8 cellular contexts compared by ENCODE assay signal in the genomic region with DNA sequence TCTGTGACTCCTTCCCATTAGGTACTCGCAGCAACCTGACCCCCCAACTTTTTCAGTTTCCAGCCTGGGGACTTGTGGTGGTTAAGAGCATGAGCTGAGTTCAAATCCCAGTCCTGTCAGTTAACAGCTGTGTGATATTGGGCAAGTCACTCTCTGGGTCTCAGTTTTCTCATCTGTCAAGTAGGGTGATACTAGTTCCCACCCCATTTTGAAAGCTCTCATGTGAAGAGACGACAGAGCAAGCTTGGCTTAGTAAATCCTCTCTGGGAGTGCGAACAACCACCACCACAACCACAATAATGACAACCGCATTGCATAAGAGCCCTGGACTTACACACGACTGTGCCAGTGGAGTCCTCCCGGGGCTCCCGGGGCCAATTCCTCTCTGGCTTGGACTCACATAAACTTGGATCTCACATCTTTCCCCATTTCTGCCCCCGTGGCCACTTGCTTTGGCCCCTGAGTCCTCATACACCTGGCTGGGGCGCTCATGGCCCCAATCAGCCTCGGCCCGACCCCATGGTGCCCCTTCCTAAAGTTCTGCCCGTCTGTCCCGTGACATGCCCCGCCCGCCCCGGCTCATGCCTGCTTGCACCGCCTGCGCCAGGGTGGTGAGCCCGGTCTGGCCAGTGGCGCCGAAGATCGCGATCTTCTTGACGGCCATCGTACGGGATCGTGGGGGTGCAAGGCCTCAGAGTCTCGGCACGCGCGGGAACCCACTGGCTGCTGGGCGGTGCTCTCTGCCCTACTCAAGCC. TPM values are rescaled to one million over a fixed set of nuclear protein-coding genes. Genes with fewer than 3 reads are reported as not detected.
DNase-seq lines count a peak whose midpoint lies in the region; ATAC-seq and TF ChIP-seq lines count a peak whose summit lies in the region.

Gene BLVRB (minus strand): TSS at position 721 of the 756 bp plus-strand sequence. CDS start 57 bp downstream, at position 664.

- peaks cover 25% of the 10 kb centered on the region for H3K4me1 ChIP-seq in CD8-positive, alpha-beta T cell (ENCODE audit: insufficient read depth, low read length)

- no peak for TF ChIP-seq CTCF in CD8-positive, alpha-beta T cell (IDR thresholded peaks at IDR 0.05)

- ATAC-seq in CD8-positive, alpha-beta T cell, result no peak
- ATAC-seq in GM21825 (IDR thresholded peaks at IDR 0.05; ENCODE audit: unreplicated experiment), result peak; percentile 12
- no peak for ATAC-seq in HG03139 (IDR thresholded peaks at IDR 0.05; ENCODE audit: unreplicated experiment)

- H3K9me3 ChIP-seq in CD8-positive, alpha-beta T cell (ENCODE audit: low read length), result no peaks in the 10 kb centered on the region

- peaks cover 13% of the 10 kb centered on the region for H3K27me3 Mint-ChIP-seq in CD8-positive, alpha-beta T cell (ENCODE audit: low read depth)

- peak within 1 kb of the TSS; percentile 81 for H3K4me3 Mint-ChIP-seq in CD8-positive, alpha-beta T cell

- no peaks in the 10 kb centered on the region for H3K27me3 ChIP-seq in CD8-positive, alpha-beta T cell (ENCODE audit: insufficient read depth, low read length)

- peaks cover 26% of the 10 kb centered on the region for H3K4me1 Mint-ChIP-seq in CD8-positive, alpha-beta T cell (ENCODE audit: low read depth)

- no peaks in the 10 kb centered on the region for H3K36me3 ChIP-seq in CD8-positive, alpha-beta T cell (ENCODE audit: insufficient read depth, low read length)

- H3K27ac Mint-ChIP-seq in CD8-positive, alpha-beta T cell, result peak within 1 kb of the TSS; percentile 89

- peak within 1 kb of the TSS; percentile 60 for H3K4me3 ChIP-seq in CD8-positive, alpha-beta T cell (ENCODE audit: low read depth, low read length)

- H3K36me3 Mint-ChIP-seq in CD8-positive, alpha-beta T cell, result peaks cover 4% of the 10 kb centered on the region

- POLR2A ChIA-PET in CD8-positive, alpha-beta T cell (lab: Charles Lee), result interaction anchor here (0.8 to 2.4 kb wide), 12 partner anchors 22 to 145 kb away, joined by 3 to 10 read pairs (median 4); partner anchors contain the start of genes C19orf47, PLD3 and SERTAD1

- intact Hi-C loops in CD8-positive, alpha-beta T cell (cut with DNase I, micrococcal nuclease), result loop anchor here (1.0 to 10.0 kb wide), 9 partner anchors 21 to 798 kb away; partner anchors contain the start of genes SERTAD3 (in 2 of the 2), AKT2 (in 1 of the 2), C19orf47 (in 1 of the 2) and COQ8B (in 1 of the 2)

- CTCF ChIA-PET in CD8-positive, alpha-beta T cell (lab: Charles Lee), result interaction anchor here (0.6 to 3.6 kb wide), 19 partner anchors 9 to 170 kb away, joined by 3 to 25 read pairs (median 5); partner anchors contain the start of genes PRX and SERTAD1

- H3K27ac ChIP-seq in CD8-positive, alpha-beta T cell (ENCODE audit: low read depth, low read length), result peak within 1 kb of the TSS; percentile 41
- peak within 1 kb of the TSS; percentile 91 for H3K27ac ChIP-seq in caudate nucleus (ENCODE audit: low read depth, low read length)

- H3K9me3 Mint-ChIP-seq in CD8-positive, alpha-beta T cell, result no peaks in the 10 kb centered on the region

- peak in 2 of 7 experiments; percentile 7 to 46 for DNase-seq in CD8-positive, alpha-beta T cell
- DNase-seq in RPMI7951 (ENCODE audit: low read depth), result peak; percentile 83
- peak in 1 of 61 donors; percentile 21 for DNase-seq in caudate nucleus (lab: John Stamatoyannopoulos, UW)
- peak; percentile 32 for DNase-seq in left kidney (ENCODE audit: low read depth, low spot score)
- peak; percentile 70 for DNase-seq in stromal cell of bone marrow (ENCODE audit: low read depth)
- DNase-seq in T-helper 9 cell, result no peak

RNA-seq across cellular contexts. Expression of gene BLVRB, which starts in this region (rescaled TPM):
- total RNA-seq in CD8-positive, alpha-beta T cell, result 1 to 10 TPM; 5.1 to 6.4 TPM
- total RNA-seq in RPMI7951 (2014; rRNA removed; shearing (Covaris generic)), result 77.4 and 101 TPM in 2 replicates

Comparison
In these comparisons a context has a peak if more than half of its experiments do, and no peak if none do; other contexts are left out.
1. RNA of gene BLVRB (total RNA-seq): 77.4 to 101 TPM in RPMI7951; 5.1 to 6.4 TPM in CD8-positive, alpha-beta T cell; every median in the first group is over 10 times any median in the second.